Comparison of ENCODE assay signal across 27 cellular contexts in genomic region chr2:150469706-150470105, GRCh38. TPM values are rescaled to one million over a fixed set of nuclear protein-coding genes. Genes with fewer than 3 reads are reported as not detected.
A peak's percentile ranks its signal among the peaks of the same experiment; 100 is the strongest.
DNase-seq lines count a peak whose midpoint lies in the region; ATAC-seq and TF ChIP-seq lines count a peak whose summit lies in the region.
"Had no signal": no experiment of that assay in that cellular context is flagged by ENCODE, and none has a peak within 500 bp of the region (broad histone marks: within the 10 kb centered on the region; RNA-seq: fewer than 3 reads in every experiment).

No MANE protein-coding gene starts in this region.

- H3K4me1 Mint-ChIP-seq in progenitor cell of endocrine pancreas (ENCODE audit: low read depth) = peaks cover 53% of the 10 kb centered on the region
- H3K4me1 Mint-ChIP-seq: activated CD4-positive, alpha-beta T cell treated with anti-CD3 and anti-CD28 coated beads for 36 hours; CD14-positive monocyte had no signal

- no peak overlapping the region for H3K23ac ChIP-seq in IMR-90 (ENCODE audit: low read depth, low read length)

- H3K4me1 ChIP-seq in IMR-90 (ENCODE audit: control insufficient read depth, insufficient read depth, low read length) = peaks cover 14% of the 10 kb centered on the region
- H3K4me1 ChIP-seq in mammary epithelial cell (ENCODE audit: insufficient read depth, low read length) = peaks cover 38% of the 10 kb centered on the region
- peaks cover 50% of the 10 kb centered on the region for H3K4me1 ChIP-seq in foreskin keratinocyte
- H3K4me1 ChIP-seq: prostate gland had no signal

- H3K27me3 Mint-ChIP-seq in progenitor cell of endocrine pancreas = no peaks in the 10 kb centered on the region
- H3K27me3 Mint-ChIP-seq: activated CD4-positive, alpha-beta T cell treated with anti-CD3 and anti-CD28 coated beads for 36 hours; activated T-cell treated with anti-CD3 and anti-CD28 coated beads, Interleukin-2, amount 50 U/mL, for 24 hours; dendritic cell treated with granulocyte-macrophage colony-stimulating factor and Interleukin-4, amounts not matched to agents 40 ng/mL and 50 ng/mL, for 4 days had no signal

- H3K9me1 ChIP-seq in IMR-90 (ENCODE audit: insufficient read depth, low read length) = peaks cover 27% of the 10 kb centered on the region

- no peak overlapping the region for H4K91ac ChIP-seq in IMR-90 (ENCODE audit: insufficient read depth, low read depth, low read length)

- no peaks in the 10 kb centered on the region for H3K9me3 Mint-ChIP-seq in progenitor cell of endocrine pancreas (ENCODE audit: low read depth)
- H3K9me3 Mint-ChIP-seq: activated T-cell treated with anti-CD3 and anti-CD28 coated beads, Interleukin-2, amount 50 U/mL, for 24 hours; dendritic cell treated with granulocyte-macrophage colony-stimulating factor and Interleukin-4, amounts not matched to agents 40 ng/mL and 50 ng/mL, for 4 days; neural crest cell had no signal

- H3K4ac ChIP-seq in IMR-90 (ENCODE audit: low read depth, low read length) = no peak overlapping the region

- H3K4me3 Mint-ChIP-seq in progenitor cell of endocrine pancreas (ENCODE audit: low read depth) = no peak overlapping the region
- H3K4me3 Mint-ChIP-seq: activated CD4-positive, alpha-beta T cell treated with anti-CD3 and anti-CD28 coated beads for 36 hours; activated T-cell treated with anti-CD3 and anti-CD28 coated beads, Interleukin-2, amount 50 U/mL, for 24 hours; CD14-positive monocyte; dendritic cell treated with granulocyte-macrophage colony-stimulating factor and Interleukin-4, amounts not matched to agents 40 ng/mL and 50 ng/mL, for 4 days; neural crest cell had no signal

- H3K79me2 ChIP-seq in mammary epithelial cell (ENCODE audit: insufficient read depth, low read length) = peaks cover 67% of the 10 kb centered on the region

- H3K27ac ChIP-seq in IMR-90 (ENCODE audit: insufficient read depth, low read length) = peak overlapping the region; percentile 19; the same call in 1 of the 2 replicates
- H3K27ac ChIP-seq in mammary epithelial cell (ENCODE audit: insufficient read depth, low read depth, low read length) = no peak overlapping the region
- H3K27ac ChIP-seq in foreskin keratinocyte = no peak overlapping the region
- H3K27ac ChIP-seq: cardiac muscle cell, KMS-11, prostate gland, SJSA1 had no signal

- H3K36me3 Mint-ChIP-seq in progenitor cell of endocrine pancreas (ENCODE audit: insufficient read depth) = peaks cover 53% of the 10 kb centered on the region
- H3K36me3 Mint-ChIP-seq: CD14-positive monocyte had no signal

- BruUV-seq in IMR-90 (replicated peaks; lab: Mats Ljungman, UMichigan) (no TSS peak), mammary epithelial cell (replicated peaks; lab: Mats Ljungman, UMichigan) (TSS peak; percentile 20)

- DNase-seq in IMR-90 (peak; percentile 23), mammary epithelial cell (no peak), foreskin keratinocyte (peak; percentile 13 to 39), progenitor cell of endocrine pancreas (ENCODE audit: low spot score, unreplicated experiment) (no peak), NCI-H69 (lab: John Stamatoyannopoulos, UW) (no peak), NCI-H82 treated with DMSO at 0.1 percent for 48 hours (lab: John Stamatoyannopoulos, UW; ENCODE audit: unreplicated experiment) (no peak), nucleus accumbens (lab: John Stamatoyannopoulos, UW) (no peak)
- DNase-seq: activated CD4-positive, alpha-beta T cell treated with anti-CD3 and anti-CD28 coated beads for 36 hours; activated CD8-positive, alpha-beta memory T cell treated with anti-CD3 and anti-CD28 coated beads for 24 hours; activated naive CD4-positive, alpha-beta T cell treated with Interleukin-2 at 50 U/mL for 16 hours; activated T-cell treated with anti-CD3 and anti-CD28 coated beads, Interleukin-2, amount 50 U/mL, for 24 hours; adrenal gland; hippocampal formation; MV-4-11; NCI-H146; sigmoid colon; stomach; tibial artery had no signal

- H2BK5ac ChIP-seq in IMR-90 (ENCODE audit: low read depth, low read length, poor library complexity, severe bottlenecking) = peak overlapping the region; percentile 27

- no peak overlapping the region for H4K5ac ChIP-seq in IMR-90 (ENCODE audit: low read depth, low read length)

- in situ Hi-C loops in IMR-90 (cut with MboI; ENCODE audit: low sequenced_read_pairs) (loop anchor here (5.0 to 25.0 kb wide), 4 partner anchors 332 to 872 kb away; no protein-coding TSS in a partner anchor), mammary epithelial cell (cut with MboI; ENCODE audit: low sequenced_read_pairs in 2 of 2) (loop anchor here in 1 of 2 donors (5.0 to 25.0 kb wide), 2 partner anchors 682 to 872 kb away; no protein-coding TSS in a partner anchor)

- ATAC-seq in IMR-90 (ENCODE audit: low read depth) (no peak), foreskin keratinocyte (no peak), GM19467 (IDR thresholded peaks at IDR 0.05; ENCODE audit: unreplicated experiment) (no peak)
- ATAC-seq: activated CD4-positive, alpha-beta T cell treated with anti-CD3 and anti-CD28 coated beads for 36 hours had no signal

- H3K18ac ChIP-seq in IMR-90 (ENCODE audit: low read depth, low read length) = no peak overlapping the region

- intact Hi-C loops in IMR-90 (cut with micrococcal nuclease) = loop anchor here (5.0 to 10.0 kb wide), 6 partner anchors 187 to 822 kb away; no protein-coding TSS in a partner anchor
- intact Hi-C loops in mammary epithelial cell (cut with micrococcal nuclease) = loop anchor here (5.0 to 10.0 kb wide), 2 partner anchors 407 to 545 kb away; no protein-coding TSS in a partner anchor

- H2AFZ ChIP-seq in IMR-90 (replicated peaks; ENCODE audit: low read length, poor library complexity) (no peak overlapping the region), mammary epithelial cell (ENCODE audit: low read depth, low read length) (no peak overlapping the region)

- H2AK9ac ChIP-seq in IMR-90 (replicated peaks; ENCODE audit: low read depth, low read length, poor library complexity) = no peak overlapping the region

- POLR2A ChIA-PET in IMR-90 (lab: Charles Lee; ENCODE audit: unreplicated experiment) = no interaction called here

- H3K56ac ChIP-seq in IMR-90 (ENCODE audit: extremely low read depth, insufficient read depth, low read length) = no peak overlapping the region

- CTCF ChIA-PET in IMR-90 (lab: Yijun Ruan, JAX) = no interaction called here
- CTCF ChIA-PET in mammary epithelial cell (lab: Charles Lee; ENCODE audit: low non-redundant PET) = interaction anchor here (0.6 kb wide), 1 partner anchor 1469 kb away, joined by 4 read pairs; no protein-coding TSS in a partner anchor

- H4K20me1 ChIP-seq in IMR-90 (ENCODE audit: insufficient read depth, low read length) (peaks cover 85% of the 10 kb centered on the region), mammary epithelial cell (ENCODE audit: insufficient read depth, low read length) (no peaks in the 10 kb centered on the region)

- no peak overlapping the region; a peak in 1 of 4 replicates for H4K8ac ChIP-seq in IMR-90 (ENCODE audit: low read depth in 2 of 2, low read length in 2 of 2)

- no peak for TF ChIP-seq POLR2A in IMR-90 (IDR thresholded peaks at IDR 0.05; ENCODE audit: low read depth, low read length)

- dilution Hi-C loops in IMR-90 (cut with HindIII; ENCODE audit: low sequenced_read_pairs, unreplicated experiment) (no loop called here), mammary epithelial cell (cut with HindIII; ENCODE audit: low sequenced_read_pairs) (no loop called here)

- TF ChIP-seq CTCF in IMR-90 (conservative IDR thresholded peaks at IDR 0.05; ENCODE audit: low read depth, low read length) (no peak), mammary epithelial cell (conservative IDR thresholded peaks at IDR 0.05 in 1 of 2, IDR thresholded peaks at IDR 0.05 in 1 of 2; ENCODE audit: extremely low read depth in 1 of 2, insufficient read depth in 1 of 2, low read depth in 1 of 2, low read length in 2 of 2) (no peak), foreskin keratinocyte (conservative IDR thresholded peaks at IDR 0.05) (no peak), progenitor cell of endocrine pancreas (IDR thresholded peaks at IDR 0.05; ENCODE audit: unreplicated experiment) (no peak)

- H3K14ac ChIP-seq in IMR-90 (replicated peaks; ENCODE audit: low read depth, low read length) = peak overlapping the region; percentile 23

- no peak overlapping the region for H2BK15ac ChIP-seq in IMR-90 (ENCODE audit: low read depth, low read length)

- WGBS in IMR-90 (ENCODE audit: extremely low coverage in 2 of 2, insufficient read length in 1 of 2), 2 experiments = 92% methylated on average over 7 of the region's 9 CpGs; no CpG with 5 or more reads in 1 of the 2 experiments
- WGBS in mammary epithelial cell (ENCODE audit: low coverage, missing lambda C conversion rate) = 93% methylated on average over 9 of the region's 9 CpGs

- no peak overlapping the region for H3K9ac ChIP-seq in IMR-90 (ENCODE audit: low read depth, low read length)
- no peak overlapping the region for H3K9ac ChIP-seq in mammary epithelial cell (ENCODE audit: insufficient read depth, low read length)
- H3K9ac ChIP-seq: KMS-11 had no signal

- H3K79me1 ChIP-seq in IMR-90 (ENCODE audit: low read depth in 1 of 2, low read length in 2 of 2) = peaks cover 6 to 52% of the 10 kb centered on the region in 2 experiments; a peak in 3 of 4 replicates

- no peak overlapping the region for H2AK5ac ChIP-seq in IMR-90 (ENCODE audit: low read depth, low read length)

- peaks cover 53% of the 10 kb centered on the region for H3K36me3 ChIP-seq in IMR-90 (ENCODE audit: control insufficient read depth, insufficient read depth, low read length)
- H3K36me3 ChIP-seq in mammary epithelial cell (ENCODE audit: insufficient read depth, low read length) = peaks cover 50% of the 10 kb centered on the region
- H3K36me3 ChIP-seq: cardiac muscle cell, prostate gland had no signal

- H3K9me3 ChIP-seq in IMR-90 (ENCODE audit: control insufficient read depth, insufficient read depth, low read length) = no peaks in the 10 kb centered on the region
- H3K9me3 ChIP-seq in mammary epithelial cell (replicated peaks; ENCODE audit: insufficient read depth, low read length) = no peaks in the 10 kb centered on the region
- H3K9me3 ChIP-seq: adrenal gland, prostate gland, sigmoid colon, SJSA1, stomach, tibial artery had no signal

- H3K27me3 ChIP-seq in IMR-90 (ENCODE audit: control insufficient read depth, insufficient read depth, low read length) = no peaks in the 10 kb centered on the region
- H3K27me3 ChIP-seq in mammary epithelial cell (ENCODE audit: insufficient read depth, low read length) = no peaks in the 10 kb centered on the region
- H3K27me3 ChIP-seq in foreskin keratinocyte = no peaks in the 10 kb centered on the region
- H3K27me3 ChIP-seq: adrenal gland, cardiac muscle cell, sigmoid colon, SJSA1, stomach, tibial artery had no signal

- no peak overlapping the region for H3K4me2 ChIP-seq in IMR-90 (ENCODE audit: low read depth, low read length)
- no peak overlapping the region for H3K4me2 ChIP-seq in mammary epithelial cell (ENCODE audit: insufficient read depth, low read depth, low read length)
- H3K4me2 ChIP-seq: KMS-11 had no signal

- H2BK120ac ChIP-seq in IMR-90 (ENCODE audit: low read depth, low read length) = no peak overlapping the region

- no peak for TF ChIP-seq RAD21 in IMR-90 (IDR thresholded peaks at IDR 0.05; ENCODE audit: low read length)

- no peak overlapping the region for H3K4me3 ChIP-seq in IMR-90 (ENCODE audit: insufficient read depth, low read depth, low read length)
- no peak overlapping the region for H3K4me3 ChIP-seq in mammary epithelial cell (replicated peaks in 1 of 3; ENCODE audit: insufficient read depth in 1 of 3, low read depth in 2 of 3, low read length in 3 of 3)
- H3K4me3 ChIP-seq: adrenal gland, cardiac muscle cell, prostate gland, sigmoid colon, SJSA1, stomach, tibial artery had no signal

- no peak overlapping the region for H2BK20ac ChIP-seq in IMR-90 (ENCODE audit: low read depth, low read length)

- H3K27ac Mint-ChIP-seq in progenitor cell of endocrine pancreas = peak overlapping the region; percentile 30
- H3K27ac Mint-ChIP-seq: activated CD4-positive, alpha-beta T cell treated with anti-CD3 and anti-CD28 coated beads for 36 hours; activated T-cell treated with anti-CD3 and anti-CD28 coated beads, Interleukin-2, amount 50 U/mL, for 24 hours; CD14-positive monocyte; dendritic cell treated with granulocyte-macrophage colony-stimulating factor and Interleukin-4, amounts not matched to agents 40 ng/mL and 50 ng/mL, for 4 days had no signal

RNA-seq across cellular contexts. Expression of gene RND3, which starts 17.8 kb away (rescaled TPM):
- 331 and 449 TPM in 2 replicates for total RNA-seq in IMR-90 (2012; rRNA removed)
- 111 and 136 TPM in 2 replicates for polyA plus RNA-seq in IMR-90 (2012; rRNA removed)
- 23.5 and 27.4 TPM in 2 replicates for polyA plus RNA-seq in IMR-90 (2012; cell fraction: cytosol; rRNA removed)
- 14.3 and 120 TPM in 2 replicates for polyA plus RNA-seq in IMR-90 (2012; cell fraction: nucleus; rRNA removed; ENCODE audit: low replicate concordance)
- total RNA-seq in mammary epithelial cell = 100 to 1,000 TPM; 146 to 178 TPM
- 28.6 TPM for polyA plus RNA-seq in mammary epithelial cell
- polyA minus RNA-seq in mammary epithelial cell = 243 TPM
- total RNA-seq in foreskin keratinocyte = 60.8 and 61.3 TPM in 2 replicates
- polyA plus RNA-seq in foreskin keratinocyte = 23.7 and 29.0 TPM in 2 replicates
- total RNA-seq in progenitor cell of endocrine pancreas = 40.3 and 42.5 TPM in 2 replicates
- total RNA-seq: activated CD4-positive, alpha-beta T cell treated with anti-CD3 and anti-CD28 coated beads for 36 hours; T-helper 1 cell treated with Interleukin-12 subunit alpha and Interleukin-12 subunit beta and Interleukin-4 antibody, amounts not matched to agents 30 ng/mL and 1 ng/mL, for 36 hours had no signal
- polyA plus RNA-seq: CD14-positive monocyte had no signal

Comparison
In these comparisons a context has a peak if more than half of its experiments do, and no peak if none do; other contexts are left out.
1. DNase-seq: peak in IMR-90 (single experiment) and foreskin keratinocyte (2 of 2); none in mammary epithelial cell (single experiment), progenitor cell of endocrine pancreas (single experiment), NCI-H69 (single experiment), NCI-H82 treated with DMSO at 0.1 percent for 48 hours (single experiment) and nucleus accumbens (0 of 56).